Comparison of ENCODE assay signal across 7 cellular contexts in genomic region chr10:53748319-53748718, GRCh38.
"Had no signal": no experiment of that assay in that cellular context is flagged by ENCODE, and none has a peak within 500 bp of the region (broad histone marks: within the 10 kb centered on the region; RNA-seq: fewer than 3 reads in every experiment).

No MANE protein-coding gene starts in this region.

- DNase-seq: GM23248, GOT3, H7, HFFc6, KBM-7 had no signal

- ATAC-seq: HCT116, HepG2 had no signal
